16 cellular contexts compared by ENCODE assay signal in the genomic region with DNA sequence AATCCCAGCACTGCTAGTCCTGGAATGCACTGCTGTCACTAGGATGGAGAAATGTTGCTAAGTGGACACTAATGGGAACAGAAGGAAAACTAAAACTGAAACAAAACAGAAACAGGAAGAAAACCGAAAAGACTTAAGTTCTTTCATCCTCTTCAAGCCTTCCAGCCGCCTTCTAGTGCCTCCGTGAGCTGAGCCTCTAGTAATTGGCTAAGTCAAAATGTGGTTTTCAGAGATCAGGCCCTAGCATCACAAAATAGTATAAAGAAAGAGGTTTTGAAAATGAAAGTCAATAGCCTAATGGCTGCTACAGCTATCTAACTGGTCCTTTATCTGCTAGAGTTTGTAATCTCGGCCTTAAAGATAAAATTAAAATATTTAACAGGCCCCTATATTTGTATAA.
A peak's percentile ranks its signal among the peaks of the same experiment; 100 is the strongest.
DNase-seq lines count a peak whose midpoint lies in the region; ATAC-seq and TF ChIP-seq lines count a peak whose summit lies in the region.
"Had no signal": no experiment of that assay in that cellular context is flagged by ENCODE, and none has a peak within 500 bp of the region (broad histone marks: within the 10 kb centered on the region; RNA-seq: fewer than 3 reads in every experiment).

No MANE protein-coding gene starts in this region.

- H3K27ac ChIP-seq in KMS-11 (no peak overlapping the region), mesenchymal stem cell (ENCODE audit: low read length, poor library complexity, severe bottlenecking) (no peak overlapping the region)
- H3K27ac ChIP-seq: left lung had no signal

- H3K9me3 ChIP-seq in mesenchymal stem cell (ENCODE audit: control insufficient read depth, low read length): no peaks in the 10 kb centered on the region
- H3K9me3 ChIP-seq: left lung had no signal

- no peak overlapping the region for H4K91ac ChIP-seq in mesenchymal stem cell (ENCODE audit: low read length)

- H4K20me1 ChIP-seq in KMS-11 (ENCODE audit: insufficient read depth): no peaks in the 10 kb centered on the region

- H3K4me1 ChIP-seq in KMS-11 (ENCODE audit: low read depth, poor library complexity, severe bottlenecking) (no peaks in the 10 kb centered on the region), mesenchymal stem cell (ENCODE audit: control insufficient read depth, insufficient read depth, low read depth, low read length) (no peaks in the 10 kb centered on the region)
- H3K4me1 ChIP-seq: left lung had no signal

- peaks cover 7% of the 10 kb centered on the region for H3K9me3 Mint-ChIP-seq in activated naive CD4-positive, alpha-beta T cell treated with anti-CD3 and anti-CD28 coated beads for 36 hours

- ATAC-seq in GM18868 (IDR thresholded peaks at IDR 0.05; ENCODE audit: unreplicated experiment) (peak; percentile 59), HG02571 (IDR thresholded peaks at IDR 0.05; ENCODE audit: unreplicated experiment) (peak; percentile 56)
- ATAC-seq: activated naive CD4-positive, alpha-beta T cell treated with anti-CD3 and anti-CD28 coated beads, Interleukin-2, amount 50 U/mL, for 72 hours; effector memory CD8-positive, alpha-beta T cell; left lung; Right ventricle myocardium inferior; T-helper 17 cell had no signal

- intact Hi-C loops in activated naive CD4-positive, alpha-beta T cell treated with anti-CD3 and anti-CD28 coated beads for 36 hours (cut with micrococcal nuclease): no loop called here

- H2AK5ac ChIP-seq in mesenchymal stem cell (ENCODE audit: low read length, severe bottlenecking): no peak overlapping the region

- peak overlapping the region; percentile 25; the same call in 1 of the 2 replicates for H2AFZ ChIP-seq in KMS-11 (ENCODE audit: low read depth)
- no peak overlapping the region for H2AFZ ChIP-seq in mesenchymal stem cell (ENCODE audit: low read depth, low read length)

- no peak overlapping the region for H3K18ac ChIP-seq in mesenchymal stem cell (ENCODE audit: low read depth in 1 of 2, low read length in 2 of 2)

- H3K4me3 Mint-ChIP-seq in activated naive CD4-positive, alpha-beta T cell treated with anti-CD3 and anti-CD28 coated beads for 36 hours: no peak overlapping the region
- H3K4me3 Mint-ChIP-seq: effector memory CD8-positive, alpha-beta T cell; T-helper 17 cell had no signal

- no peak for TF ChIP-seq CTCF in KMS-11 (conservative IDR thresholded peaks at IDR 0.05; ENCODE audit: low read depth, low read length)

- H4K8ac ChIP-seq in mesenchymal stem cell (ENCODE audit: low read length): no peak overlapping the region

- 93% methylated on average over 2 of the region's 4 CpGs for WGBS in mesenchymal stem cell

- H2BK12ac ChIP-seq in mesenchymal stem cell (ENCODE audit: low read length in 2 of 2): no peak overlapping the region

- no peaks in the 10 kb centered on the region for H3K79me2 ChIP-seq in KMS-11 (ENCODE audit: insufficient read depth, low read depth)

- no peak overlapping the region for H3K14ac ChIP-seq in mesenchymal stem cell (ENCODE audit: low read length in 2 of 2)

- no peak overlapping the region for H3K9ac ChIP-seq in KMS-11
- H3K9ac ChIP-seq in mesenchymal stem cell (ENCODE audit: low read length): no peak overlapping the region

- H2BK120ac ChIP-seq in mesenchymal stem cell (ENCODE audit: low read depth, low read length): no peak overlapping the region

- H3K27ac Mint-ChIP-seq in activated naive CD4-positive, alpha-beta T cell treated with anti-CD3 and anti-CD28 coated beads for 36 hours: no peak overlapping the region
- H3K27ac Mint-ChIP-seq: activated naive CD4-positive, alpha-beta T cell treated with anti-CD3 and anti-CD28 coated beads, Interleukin-2, amount 50 U/mL, for 72 hours; effector memory CD8-positive, alpha-beta T cell; T-helper 17 cell had no signal

- no peak overlapping the region for H3K23ac ChIP-seq in mesenchymal stem cell (ENCODE audit: low read length in 2 of 2)

- CTCF ChIA-PET in activated naive CD4-positive, alpha-beta T cell treated with anti-CD3 and anti-CD28 coated beads for 36 hours (lab: Charles Lee): no interaction called here

- DNase-seq in mesenchymal stem cell (peak; percentile 13), middle frontal gyrus (ENCODE audit: extremely low spot score, low spot score) (no peak), GM19238 (ENCODE audit: insufficient read length, low spot score) (no peak)
- no peak for DNase-seq in activated CD8-positive, alpha-beta memory T cell treated with anti-CD3 and anti-CD28 coated beads, Interleukin-2, amount 50 U/mL, for 48 hours
- DNase-seq in activated naive CD4-positive, alpha-beta T cell treated with anti-CD3 and anti-CD28 coated beads for 36 hours: no peak
- DNase-seq: effector memory CD8-positive, alpha-beta T cell; GOT3; left lung; NCI-H1930; NCI-H748 treated with DMSO at 0.1 percent for 48 hours; T-helper 17 cell had no signal

- no peaks in the 10 kb centered on the region for H3K27me3 Mint-ChIP-seq in activated naive CD4-positive, alpha-beta T cell treated with anti-CD3 and anti-CD28 coated beads for 36 hours (ENCODE audit: low read depth)
- H3K27me3 Mint-ChIP-seq: effector memory CD8-positive, alpha-beta T cell; T-helper 17 cell had no signal

- H2BK15ac ChIP-seq in mesenchymal stem cell (ENCODE audit: low read depth, poor library complexity, severe bottlenecking): no peak overlapping the region

- H3K27me3 ChIP-seq in KMS-11 (ENCODE audit: insufficient read depth, low read depth) (no peaks in the 10 kb centered on the region), mesenchymal stem cell (ENCODE audit: control insufficient read depth in 1 of 2, insufficient read depth in 1 of 2, low read length in 2 of 2) (no peaks in the 10 kb centered on the region)
- H3K27me3 ChIP-seq: left lung had no signal

- H3K4me1 Mint-ChIP-seq in activated naive CD4-positive, alpha-beta T cell treated with anti-CD3 and anti-CD28 coated beads for 36 hours (ENCODE audit: low read depth): no peaks in the 10 kb centered on the region
- H3K4me1 Mint-ChIP-seq: T-helper 17 cell had no signal

- H2BK5ac ChIP-seq in mesenchymal stem cell (ENCODE audit: low read depth, low read length, poor library complexity, severe bottlenecking): no peak overlapping the region

- H3K36me3 Mint-ChIP-seq in activated naive CD4-positive, alpha-beta T cell treated with anti-CD3 and anti-CD28 coated beads for 36 hours (ENCODE audit: low read depth): no peaks in the 10 kb centered on the region
- H3K36me3 Mint-ChIP-seq: activated naive CD4-positive, alpha-beta T cell treated with anti-CD3 and anti-CD28 coated beads, Interleukin-2, amount 50 U/mL, for 72 hours had no signal

- H3K4me2 ChIP-seq in KMS-11 (no peak overlapping the region; the same call in 1 of the 2 replicates), mesenchymal stem cell (ENCODE audit: low read length, poor library complexity, severe bottlenecking) (no peak overlapping the region)

- H3K4ac ChIP-seq in mesenchymal stem cell (ENCODE audit: low read depth in 1 of 2, low read length in 2 of 2): no peak overlapping the region

- no peaks in the 10 kb centered on the region for H3K36me3 ChIP-seq in KMS-11 (ENCODE audit: insufficient read depth)
- H3K36me3 ChIP-seq in mesenchymal stem cell (ENCODE audit: control insufficient read depth in 1 of 2, insufficient read depth in 2 of 2, low read depth in 1 of 2, low read length in 2 of 2): no peaks in the 10 kb centered on the region
- H3K36me3 ChIP-seq: left lung had no signal

- H3K4me3 ChIP-seq in KMS-11 (IDR thresholded peaks at IDR 0.05; ENCODE audit: insufficient read depth, low read depth, low read length): no peak overlapping the region
- no peak overlapping the region for H3K4me3 ChIP-seq in mesenchymal stem cell (ENCODE audit: insufficient read depth in 1 of 2, low read depth in 1 of 2, low read length in 2 of 2)
- H3K4me3 ChIP-seq: left lung had no signal

- no peaks in the 10 kb centered on the region for H3K79me1 ChIP-seq in mesenchymal stem cell (replicated peaks; ENCODE audit: low read length, poor library complexity, severe bottlenecking)
